In genomic region chr1:159828916-159829634, GRCh38 we compare ENCODE assay signal across 9 cellular contexts. TPM values are rescaled to one million over a fixed set of nuclear protein-coding genes. Genes with fewer than 3 reads are reported as not detected.
DNase-seq lines count a peak whose midpoint lies in the region; FAIRE-seq and TF ChIP-seq lines count a peak whose summit lies in the region.
"Had no signal": no experiment of that assay in that cellular context is flagged by ENCODE, and none has a peak within 500 bp of the region (broad histone marks: within the 10 kb centered on the region; RNA-seq: fewer than 3 reads in every experiment).

No MANE protein-coding gene starts in this region.

- H3K4me3 Mint-ChIP-seq in H9 (no peak overlapping the region), astrocyte (ENCODE audit: unreplicated experiment) (peak overlapping the region; percentile 17)
- H3K4me3 Mint-ChIP-seq: T-helper 1 cell treated with Interleukin-12 subunit alpha and Interleukin-12 subunit beta and Interleukin-4 antibody, amounts not matched to agents 30 μg/mL and 1 μg/mL, for 36 hours had no signal

- peaks cover 18 to 20% of the 10 kb centered on the region in 2 experiments for H3K4me1 Mint-ChIP-seq in H9
- peaks cover 58% of the 10 kb centered on the region for H3K4me1 Mint-ChIP-seq in astrocyte (ENCODE audit: low read depth, unreplicated experiment)

- no peaks in the 10 kb centered on the region for H3K9me3 Mint-ChIP-seq in H9
- no peaks in the 10 kb centered on the region for H3K9me3 Mint-ChIP-seq in astrocyte (ENCODE audit: unreplicated experiment)

- H3K14ac ChIP-seq in H9 (ENCODE audit: insufficient read depth, low read length): no peak overlapping the region

- no peak overlapping the region for H4K91ac ChIP-seq in H9 (ENCODE audit: insufficient read length, low read depth, low read length)

- H3K23ac ChIP-seq in H9 (ENCODE audit: insufficient read length, low read depth, low read length): no peak overlapping the region

- H3K36me3 Mint-ChIP-seq in H9 (ENCODE audit: insufficient read depth in 1 of 3, low read depth in 3 of 3): no peaks in the 10 kb centered on the region
- H3K36me3 Mint-ChIP-seq in astrocyte (ENCODE audit: low read depth, unreplicated experiment): no peaks in the 10 kb centered on the region

- H3K27ac ChIP-seq in H9 (ENCODE audit: insufficient read length, low read depth, low read length) (no peak overlapping the region), astrocyte (ENCODE audit: low read depth, low read length) (no peak overlapping the region)

- H2BK20ac ChIP-seq in H9 (ENCODE audit: low read depth, low read length, poor library complexity, severe bottlenecking): no peak overlapping the region

- no peaks in the 10 kb centered on the region for H3K79me1 ChIP-seq in H9 (ENCODE audit: insufficient read depth, low read depth, low read length, poor library complexity, severe bottlenecking)

- no peak overlapping the region for H3K56ac ChIP-seq in H9 (ENCODE audit: insufficient read length, low read depth, low read length)

- H4K20me1 ChIP-seq in H9 (ENCODE audit: control insufficient read depth, insufficient read depth, insufficient read length): no peaks in the 10 kb centered on the region
- H4K20me1 ChIP-seq in astrocyte (ENCODE audit: insufficient read depth, low read length): no peaks in the 10 kb centered on the region

- H2AFZ ChIP-seq in H9 (ENCODE audit: low read length): no peak overlapping the region
- H2AFZ ChIP-seq in astrocyte (ENCODE audit: low read depth, low read length): no peak overlapping the region

- H3K23me2 ChIP-seq in H9 (ENCODE audit: insufficient read length, low read depth, low read length, poor library complexity, severe bottlenecking): no peaks in the 10 kb centered on the region

- DNase-seq in H9 (peak; percentile 74), MV-4-11 (lab: John Stamatoyannopoulos, UW) (peak; percentile 90), astrocyte (ENCODE audit: low read depth) (no peak), kidney epithelial cell (ENCODE audit: low read depth) (no peak), KG1 (lab: John Stamatoyannopoulos, UW) (no peak), inferior parietal cortex (ENCODE audit: extremely low spot score) (no peak)
- DNase-seq in effector CD8-positive, alpha-beta T cell (lab: John Stamatoyannopoulos, UW): no peak

- no peak overlapping the region for H2BK5ac ChIP-seq in H9 (ENCODE audit: insufficient read length, low read length)

- no peak overlapping the region for H4K8ac ChIP-seq in H9 (replicated peaks; ENCODE audit: insufficient read length, low read depth, low read length)

- H3K4ac ChIP-seq in H9 (ENCODE audit: low read depth, low read length): no peak overlapping the region

- H3K9ac ChIP-seq in H9 (ENCODE audit: extremely low read depth, insufficient read length, low read length) (no peak overlapping the region), astrocyte (ENCODE audit: low read length) (no peak overlapping the region)

- no peak overlapping the region for H2AK5ac ChIP-seq in H9 (ENCODE audit: insufficient read length, low read length)

- no peak overlapping the region for H2BK15ac ChIP-seq in H9 (ENCODE audit: low read depth, low read length)

- H3K18ac ChIP-seq in H9 (ENCODE audit: insufficient read length, low read depth, low read length): no peak overlapping the region

- H3K27me3 ChIP-seq in H9 (ENCODE audit: insufficient read depth, low read length) (no peaks in the 10 kb centered on the region), astrocyte (ENCODE audit: insufficient read depth, low read length) (peaks cover under 1% of the 10 kb centered on the region), kidney epithelial cell (ENCODE audit: control insufficient read depth, insufficient read depth, low read length) (peaks cover 2% of the 10 kb centered on the region)

- no peak overlapping the region for H2BK120ac ChIP-seq in H9 (ENCODE audit: low read depth, low read length, poor library complexity, severe bottlenecking)

- H3K4me2 ChIP-seq in H9 (ENCODE audit: insufficient read depth, insufficient read length, low read length): no peak overlapping the region
- no peak overlapping the region for H3K4me2 ChIP-seq in astrocyte (ENCODE audit: low read length)

- FAIRE-seq in astrocyte (lab: Jason Lieb, UNC): no peak

- H3K4me3 ChIP-seq in GM12875 (ENCODE audit: low read depth, low read length) (no peak overlapping the region), astrocyte (ENCODE audit: insufficient read depth, low read depth, low read length) (no peak overlapping the region), kidney epithelial cell (ENCODE audit: low read depth, low read length) (no peak overlapping the region)

- H2BK12ac ChIP-seq in H9 (ENCODE audit: insufficient read length, low read depth, low read length): no peak overlapping the region

- no peaks in the 10 kb centered on the region for H3K79me2 ChIP-seq in H9 (ENCODE audit: insufficient read depth, low read length)
- no peaks in the 10 kb centered on the region for H3K79me2 ChIP-seq in astrocyte (ENCODE audit: insufficient read depth, low read length)

- H3K27ac Mint-ChIP-seq in H9 (no peak overlapping the region), astrocyte (ENCODE audit: unreplicated experiment) (no peak overlapping the region)
- H3K27ac Mint-ChIP-seq: T-helper 1 cell treated with Interleukin-12 subunit alpha and Interleukin-12 subunit beta and Interleukin-4 antibody, amounts not matched to agents 30 μg/mL and 1 μg/mL, for 36 hours had no signal

- WGBS in H9 (ENCODE audit: extremely low coverage, insufficient read length, low lambda C conversion rate): no CpG with 5 or more reads among the region's 10 CpGs

- H4K5ac ChIP-seq in H9 (ENCODE audit: insufficient read length, low read depth, low read length): no peak overlapping the region

- peak; percentile 64 for TF ChIP-seq CTCF in GM12875 (IDR thresholded peaks at IDR 0.05; ENCODE audit: borderline replicate concordance, insufficient read depth, low read depth, low read length)
- TF ChIP-seq CTCF in H9 (conservative IDR thresholded peaks at IDR 0.05): peak; percentile 70
- peak; percentile 20 for TF ChIP-seq CTCF in astrocyte (IDR thresholded peaks at IDR 0.05; ENCODE audit: insufficient read depth, low read depth, low read length)
- TF ChIP-seq CTCF in kidney epithelial cell (IDR thresholded peaks at IDR 0.05; ENCODE audit: insufficient read depth, low read length, poor library complexity, severe bottlenecking): peak; percentile 52

- H3K4me1 ChIP-seq in H9 (ENCODE audit: insufficient read depth, low read length) (no peaks in the 10 kb centered on the region), astrocyte (ENCODE audit: insufficient read depth, low read length) (peaks cover 3% of the 10 kb centered on the region)

- H3K27me3 Mint-ChIP-seq in H9 (ENCODE audit: low read depth) (peaks cover 52% of the 10 kb centered on the region), astrocyte (ENCODE audit: low read depth, unreplicated experiment) (no peaks in the 10 kb centered on the region)

- H3K9me3 ChIP-seq in H9 (ENCODE audit: control insufficient read depth, low read depth, low read length) (no peaks in the 10 kb centered on the region), astrocyte (ENCODE audit: insufficient read depth, low read depth, low read length) (no peaks in the 10 kb centered on the region)

- H3T11ph ChIP-seq in H9 (ENCODE audit: low read length): no peak overlapping the region

- no peaks in the 10 kb centered on the region for H3K36me3 ChIP-seq in astrocyte (ENCODE audit: insufficient read depth, low read length)
- no peaks in the 10 kb centered on the region for H3K36me3 ChIP-seq in kidney epithelial cell (ENCODE audit: control insufficient read depth, insufficient read depth, low read length)

RNA-seq across cellular contexts. Expression of gene SLAMF8, which starts 2.4 kb away (rescaled TPM):
- total RNA-seq in H9 (2021): not detected in 2 replicates
- total RNA-seq in astrocyte: 1.7 and 3.6 TPM in 2 replicates
- total RNA-seq in kidney epithelial cell: 0.04 and 0.14 TPM in 2 replicates

RNA-seq across cellular contexts. Expression of gene FCRL6, which starts 26.9 kb away (rescaled TPM):
- total RNA-seq in H9 (2021): not detected in 2 replicates
- total RNA-seq in astrocyte: not detected in 2 replicates
- not detected in 2 replicates for total RNA-seq in kidney epithelial cell

RNA-seq across cellular contexts. Expression of gene VSIG8, which starts 33.4 kb away (rescaled TPM):
- not detected in 2 replicates for total RNA-seq in H9 (2021)
- not detected in 2 replicates for total RNA-seq in astrocyte
- 0.07 TPM in 1 of 2 replicates, not detected in the other for total RNA-seq in kidney epithelial cell

RNA-seq across cellular contexts. Expression of gene DUSP23, which starts 48.3 kb away (rescaled TPM):
- total RNA-seq in H9 (2021) (25.0 and 27.3 TPM in 2 replicates), astrocyte (30.1 and 33.0 TPM in 2 replicates), kidney epithelial cell (67.3 and 73.0 TPM in 2 replicates)

Comparison
In these comparisons a context has a peak if more than half of its experiments do, and no peak if none do; other contexts are left out.
1. CTCF ChIP-seq: peak in every context shown above with its lines; median percentile 70 in H9; 64 in GM12875; 52 in kidney epithelial cell; 20 in astrocyte.
2. DNase-seq: peak in H9 (single experiment) and MV-4-11 (single experiment); none in astrocyte (single experiment), kidney epithelial cell (single experiment), effector CD8-positive, alpha-beta T cell (single experiment), KG1 (single experiment) and inferior parietal cortex (single experiment).